Comparison of ENCODE assay signal across 21 cellular contexts in genomic region chr14:100388137-100389050, GRCh38. TPM values are rescaled to one million over a fixed set of nuclear protein-coding genes. Genes with fewer than 3 reads are reported as not detected.
DNase-seq lines count a peak whose midpoint lies in the region; ATAC-seq, FAIRE-seq and TF ChIP-seq lines count a peak whose summit lies in the region.
"Had no signal": no experiment of that assay in that cellular context is flagged by ENCODE, and none has a peak within 500 bp of the region (broad histone marks: within the 10 kb centered on the region; RNA-seq: fewer than 3 reads in every experiment).

No MANE protein-coding gene starts in this region.

- H3K27me3 ChIP-seq in K562 (ENCODE audit: control insufficient read depth in 2 of 2, insufficient read depth in 2 of 2, low read length in 2 of 2), result no peaks in the 10 kb centered on the region
- H3K27me3 ChIP-seq: BLaER1 treated with 17β-estradiol and CSF1 and Interleukin-3, amounts not matched to agents 10 nM and 100 nM; neutrophil had no signal

- no peaks in the 10 kb centered on the region for H3K36me3 Mint-ChIP-seq in stimulated activated effector memory CD8-positive, alpha-beta T cell treated with anti-CD3 and anti-CD28 coated beads, Interleukin-12 subunit alpha, Interleukin-12 subunit beta, amount 100 ng/mL, for 72 hours

- H3K9ac ChIP-seq in K562 (ENCODE audit: insufficient read depth in 1 of 2, low read depth in 2 of 2, low read length in 2 of 2), result peak overlapping the region; percentile 44 to 54; a peak in 3 of 4 replicates

- TF ChIP-seq RAD21 in K562 (CRISPR knock-in tag; conservative IDR thresholded peaks at IDR 0.05 in 1 of 2, IDR thresholded peaks at IDR 0.05 in 1 of 2), result no peak

- no peaks in the 10 kb centered on the region for H3K9me3 ChIP-seq in K562 (replicated peaks; ENCODE audit: control insufficient read depth, insufficient read depth, low read depth, low read length)
- H3K9me3 ChIP-seq: BLaER1 treated with 17β-estradiol and CSF1 and Interleukin-3, amounts not matched to agents 10 nM and 100 nM; neutrophil had no signal

- peak; percentile 42 for DNase-seq in NCI-H510A treated with DMSO at 0.1 percent for 48 hours (lab: John Stamatoyannopoulos, UW)
- no peak for DNase-seq in NCI-H510A (lab: John Stamatoyannopoulos, UW)
- DNase-seq in K562 (ENCODE audit: extremely low read depth in 1 of 4, low spot score in 3 of 4), result peak in 3 of 4 experiments; percentile 30 to 44 (median 38)
- DNase-seq in left kidney (ENCODE audit: low read depth, low spot score), result peak; percentile 69
- no peak for DNase-seq in stimulated activated effector memory CD8-positive, alpha-beta T cell treated with anti-CD3 and anti-CD28 coated beads, Interleukin-12 subunit alpha, Interleukin-12 subunit beta, amount 100 ng/mL, for 72 hours (ENCODE audit: low spot score in 2 of 2)
- DNase-seq: activated gamma-delta T cell treated with Interleukin-2 at 50 U/mL for 16 hours, DMS 273 treated with DMSO at 0.1 percent for 48 hours, endodermal cell, midbrain, NCI-H187 treated with DMSO at 0.1 percent for 48 hours, NCI-H446 treated with DMSO at 0.1 percent for 48 hours, Right ventricle myocardium superior, T-cell had no signal

- POLR2A ChIA-PET in K562 (lab: Yijun Ruan, JAX), result interaction anchor here (0.6 to 1.6 kb wide), 3 partner anchors 10 to 127 kb away, joined by 3 to 6 read pairs (median 3); a partner anchor contains a TSS

- no peaks in the 10 kb centered on the region; the same call in 2 of the 3 replicates for H3K36me3 ChIP-seq in K562 (ENCODE audit: control insufficient read depth, insufficient read depth, low read length)
- H3K36me3 ChIP-seq: neutrophil had no signal

- H4K20me1 ChIP-seq in K562 (replicated peaks; ENCODE audit: control insufficient read depth, insufficient read depth, low read length), result no peaks in the 10 kb centered on the region

- no peaks in the 10 kb centered on the region for H3K9me3 Mint-ChIP-seq in stimulated activated effector memory CD8-positive, alpha-beta T cell treated with anti-CD3 and anti-CD28 coated beads, Interleukin-12 subunit alpha, Interleukin-12 subunit beta, amount 100 ng/mL, for 72 hours
- H3K9me3 Mint-ChIP-seq: endodermal cell, IgD-negative memory B cell, T-cell had no signal

- H3K4me1 ChIP-seq in K562 (replicated peaks in 1 of 2; ENCODE audit: control insufficient read depth in 2 of 2, insufficient read depth in 2 of 2, low read length in 2 of 2), result peaks cover 22 to 27% of the 10 kb centered on the region in 2 experiments

- peaks cover 10% of the 10 kb centered on the region; the same call in 2 of the 3 replicates for H3K79me2 ChIP-seq in K562 (ENCODE audit: control insufficient read depth, insufficient read depth, low read length)

- TF ChIP-seq POLR2A in K562 (conservative IDR thresholded peaks at IDR 0.05), result no peak

- intact Hi-C loops in K562 (cut with micrococcal nuclease), result loop anchor here (2.0 to 10.0 kb wide), 3 partner anchors 34 to 136 kb away; no protein-coding TSS in a partner anchor

- peak overlapping the region; percentile 2 for H3K27ac Mint-ChIP-seq in stimulated activated effector memory CD8-positive, alpha-beta T cell treated with anti-CD3 and anti-CD28 coated beads, Interleukin-12 subunit alpha, Interleukin-12 subunit beta, amount 100 ng/mL, for 72 hours
- H3K27ac Mint-ChIP-seq: endodermal cell, IgD-negative memory B cell had no signal

- H2AFZ ChIP-seq in K562 (ENCODE audit: low read depth, low read length), result peak overlapping the region; percentile 67

- H3K27ac ChIP-seq in K562 (ENCODE audit: extremely low read depth, low read depth, low read length), result peak overlapping the region; percentile 58; the same call in 2 of the 3 replicates
- H3K27ac ChIP-seq: BLaER1 treated with 17β-estradiol and CSF1 and Interleukin-3, amounts not matched to agents 10 nM and 100 nM; neutrophil had no signal

- WGBS in K562 (ENCODE audit: insufficient coverage, low coverage, missing lambda C conversion rate), result 25% methylated on average over 17 of the region's 17 CpGs

- no peaks in the 10 kb centered on the region for H3K9me1 ChIP-seq in K562 (ENCODE audit: control insufficient read depth, insufficient read depth, low read length)

- H3K4me3 ChIP-seq in K562, result peak overlapping the region; percentile 7; the same call in 1 of the 2 replicates
- H3K4me3 ChIP-seq: BLaER1 treated with 17β-estradiol and CSF1 and Interleukin-3, amounts not matched to agents 10 nM and 100 nM; GM12878 had no signal

- CTCF ChIA-PET in K562 (lab: Yijun Ruan, JAX; ENCODE audit: low intra/inter-chr PET ratio), result interaction anchor here (1.0 kb wide), 1 partner anchor 266 kb away, joined by 5 read pairs; no protein-coding TSS in a partner anchor

- no peak for TF ChIP-seq EP300 in K562 (IDR thresholded peaks at IDR 0.05; ENCODE audit: low read length)

- in situ Hi-C loops in K562 (cut with MboI), result loop anchor here (5.0 kb wide), 1 partner anchor 259 kb away; no protein-coding TSS in a partner anchor

- no TSS peak for BruUV-seq in K562 (replicated peaks; lab: Mats Ljungman, UMichigan)

- ATAC-seq in K562, result peak; percentile 67
- ATAC-seq in stimulated activated effector memory CD8-positive, alpha-beta T cell treated with anti-CD3 and anti-CD28 coated beads, Interleukin-12 subunit alpha, Interleukin-12 subunit beta, amount 100 ng/mL, for 72 hours, result no peak
- ATAC-seq in HG02642 (IDR thresholded peaks at IDR 0.05; ENCODE audit: poor library complexity, unreplicated experiment), result no peak
- ATAC-seq in HG03342 (IDR thresholded peaks at IDR 0.05; ENCODE audit: unreplicated experiment), result no peak
- ATAC-seq in GM18498 (IDR thresholded peaks at IDR 0.05; ENCODE audit: unreplicated experiment), result no peak
- ATAC-seq: GM12878, T-cell had no signal

- no peak overlapping the region for H3K4me3 Mint-ChIP-seq in stimulated activated effector memory CD8-positive, alpha-beta T cell treated with anti-CD3 and anti-CD28 coated beads, Interleukin-12 subunit alpha, Interleukin-12 subunit beta, amount 100 ng/mL, for 72 hours
- H3K4me3 Mint-ChIP-seq: endodermal cell, IgD-negative memory B cell, T-cell had no signal

- peaks cover 20% of the 10 kb centered on the region for H3K4me1 Mint-ChIP-seq in stimulated activated effector memory CD8-positive, alpha-beta T cell treated with anti-CD3 and anti-CD28 coated beads, Interleukin-12 subunit alpha, Interleukin-12 subunit beta, amount 100 ng/mL, for 72 hours

- H3K4me2 ChIP-seq in K562 (ENCODE audit: insufficient read depth, low read length), result peak overlapping the region; percentile 61

- peak; percentile 67 for FAIRE-seq in K562 (lab: Jason Lieb, UNC)
- FAIRE-seq: GM12878, keratinocyte had no signal

- TF ChIP-seq CTCF in K562 (IDR thresholded peaks at IDR 0.05 in 2 of 3, conservative IDR thresholded peaks at IDR 0.05 in 1 of 3; ENCODE audit: insufficient read depth in 2 of 3, low read depth in 1 of 3, low read length in 3 of 3), result no peak

TF ChIP-seq in K562, 482 proteins besides CTCF, POLR2A, EP300 and RAD21 (continues in another document):
- TF ChIP-seq NRF1 (conservative IDR thresholded peaks at IDR 0.05 in 1 of 2, IDR thresholded peaks at IDR 0.05 in 1 of 2), result peak; percentile 84 to 86
- TF ChIP-seq MAFK (IDR thresholded peaks at IDR 0.05; ENCODE audit: low read length), result no peak
- TF ChIP-seq RUNX1 (IDR thresholded peaks at IDR 0.05; ENCODE audit: low read depth), result no peak
- no peak for TF ChIP-seq ZSCAN29 (IDR thresholded peaks at IDR 0.05)
- peak; percentile 12 for TF ChIP-seq RBBP5 (IDR thresholded peaks at IDR 0.05; ENCODE audit: borderline replicate concordance, insufficient read depth, low read length, poor library complexity, severe bottlenecking)

RNA-seq across cellular contexts. Expression of gene WDR25, which starts 12.1 kb away (rescaled TPM):
- total RNA-seq in K562 (2011; cell fraction: chromatin; rRNA removed; ENCODE audit: low replicate concordance), result 10.4 and 15.9 TPM in 2 replicates
- total RNA-seq in K562 (2011; cell fraction: nucleolus; rRNA removed), result 11.0 and 11.7 TPM in 2 replicates
- total RNA-seq in K562 (2011; cell fraction: nucleoplasm; rRNA removed), result 8.4 and 11.8 TPM in 2 replicates
- total RNA-seq in K562 (2014; rRNA removed), result 11.2 TPM in 2 replicates
- 4.1 and 4.2 TPM in 2 replicates for total RNA-seq in K562 (2014; rRNA removed; fragmentation: Illumina TruSeq; extraction: Trizol)
- 6.3 and 6.7 TPM in 2 replicates for total RNA-seq in K562 (2015; rRNA removed; fragmentation: Illumina TruSeq; extraction: Trizol)
- 8.0 and 8.4 TPM in 2 replicates for total RNA-seq in K562 (2021)
- 6.3 and 7.0 TPM in 2 replicates for polyA plus RNA-seq in K562 (2011; rRNA removed)
- 8.2 and 14.0 TPM in 2 replicates for polyA plus RNA-seq in K562 (2011; cell fraction: cytosol; rRNA removed)
- polyA plus RNA-seq in K562 (2011; cell fraction: nucleus; rRNA removed), result 4.9 and 5.8 TPM in 2 replicates
- polyA plus RNA-seq in K562 (2012), result 5.4 and 13.7 TPM in 2 replicates
- 7.6 and 7.7 TPM in 2 replicates for polyA plus RNA-seq in K562 (2014; fragmentation: Illumina TruSeq; extraction: Trizol)
- polyA plus RNA-seq in K562 (2014; fragmentation: Nextera tagmentation; extraction: Ambion mirVana), result 1 to 10 TPM in 1 of 2 experiments, under 1 TPM in 1; 0.42 to 1.2 TPM
- polyA plus RNA-seq in K562 (2014; rRNA removed), result 7.8 and 8.9 TPM in 2 replicates
- 5.4 and 6.8 TPM in 2 replicates for polyA minus RNA-seq in K562 (2011; rRNA and poly(A)+ RNA removed)
- polyA minus RNA-seq in K562 (2011; cell fraction: cytosol; rRNA and poly(A)+ RNA removed), result 3.7 and 4.5 TPM in 2 replicates
- 7.9 and 11.1 TPM in 2 replicates for polyA minus RNA-seq in K562 (2011; cell fraction: nucleus; rRNA and poly(A)+ RNA removed)

Comparison
In these comparisons a context has a peak if more than half of its experiments do, and no peak if none do; other contexts are left out.
1. DNase-seq: peak in NCI-H510A treated with DMSO at 0.1 percent for 48 hours (single experiment), K562 (3 of 4) and left kidney (single experiment); none in NCI-H510A (single experiment) and stimulated activated effector memory CD8-positive, alpha-beta T cell treated with anti-CD3 and anti-CD28 coated beads, Interleukin-12 subunit alpha, Interleukin-12 subunit beta, amount 100 ng/mL, for 72 hours (0 of 2).